Comparison of ENCODE assay signal across 14 cellular contexts in the genomic region with DNA sequence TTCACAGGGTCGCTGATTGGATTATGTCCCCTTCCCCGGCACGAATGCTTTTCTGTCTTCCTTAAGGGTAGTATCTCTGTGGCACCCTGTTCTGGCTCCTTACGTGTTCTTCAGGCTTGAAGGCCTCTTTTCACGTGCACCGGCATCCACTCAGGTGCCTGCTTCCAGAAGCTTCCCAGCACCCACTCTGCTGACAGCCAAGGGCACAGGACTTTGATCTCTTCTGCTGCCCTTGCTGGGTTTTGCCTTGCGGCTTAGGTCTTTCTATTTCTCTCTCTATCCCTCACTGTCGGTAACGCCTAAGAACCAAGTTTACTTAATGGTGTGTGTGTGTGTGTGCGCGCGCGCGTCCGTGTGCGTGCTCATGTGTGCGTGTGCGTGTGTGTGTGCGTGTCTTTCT. TPM values are rescaled to one million over a fixed set of nuclear protein-coding genes. Genes with fewer than 3 reads are reported as not detected.
"Had no signal": no experiment of that assay in that cellular context is flagged by ENCODE, and none has a peak within 500 bp of the region (broad histone marks: within the 10 kb centered on the region; RNA-seq: fewer than 3 reads in every experiment).

No MANE protein-coding gene starts in this region.

RNA-seq across cellular contexts. Expression of a gene that starts 14.7 kb away (rescaled TPM):
- total RNA-seq: activated B cell treated with CpG ODN at 0.5 μM for 24 hours; activated CD8-positive, alpha-beta T cell treated with anti-CD3 and anti-CD28 coated beads for 36 hours; activated T-cell treated with anti-CD3 and anti-CD28 coated beads, Interleukin-2, amount 50 U/mL, for 4 hours; activated T-helper 17 cell treated with anti-CD3 and anti-CD28 coated beads, Interleukin-2, amount 50 U/mL, for 72 hours; astrocyte; bronchial epithelial cell; cardiac septum; cerebellum; endodermal cell; epithelial cell of proximal tubule; esophagus muscularis mucosa; foreskin keratinocyte; T-cell had no signal
- polyA plus RNA-seq: adipose tissue, foreskin keratinocyte had no signal
